Comparison of ENCODE assay signal across 8 cellular contexts in genomic region chr4:77820836-77821561, GRCh38. TPM values are rescaled to one million over a fixed set of nuclear protein-coding genes. Genes with fewer than 3 reads are reported as not detected.
A peak's percentile ranks its signal among the peaks of the same experiment; 100 is the strongest.
DNase-seq lines count a peak whose midpoint lies in the region; ATAC-seq and TF ChIP-seq lines count a peak whose summit lies in the region.

No MANE protein-coding gene starts in this region.

- peak overlapping the region; percentile 90 for H3K27ac ChIP-seq in DND-41 (ENCODE audit: low read length)
- H3K27ac ChIP-seq in body of pancreas = peak overlapping the region; percentile 93 to 100 (median 98)
- H3K27ac ChIP-seq in thoracic aorta = peak overlapping the region; percentile 98 to 100

- H3K79me2 ChIP-seq in DND-41 (ENCODE audit: insufficient read depth, low read length) = peaks cover 50% of the 10 kb centered on the region

- ATAC-seq in DND-41 (ENCODE audit: insufficient read depth, low read depth) = no peak
- no peak for ATAC-seq in body of pancreas
- ATAC-seq in thoracic aorta (ENCODE audit: insufficient number of reproducible peaks, low FRiP score, low read depth) = no peak
- ATAC-seq in HG02798 (IDR thresholded peaks at IDR 0.05; ENCODE audit: poor library complexity, unreplicated experiment) = no peak
- ATAC-seq in GM21825 (IDR thresholded peaks at IDR 0.05; ENCODE audit: unreplicated experiment) = no peak
- ATAC-seq in HG03469 (IDR thresholded peaks at IDR 0.05; ENCODE audit: unreplicated experiment) = no peak

- no peak for TF ChIP-seq POLR2A in body of pancreas (IDR thresholded peaks at IDR 0.05)
- no peak for TF ChIP-seq POLR2A in lower leg skin (IDR thresholded peaks at IDR 0.05)

- intact Hi-C loops in body of pancreas (cut with DNase I) (no loop called here), lower leg skin (cut with DNase I; ENCODE audit: low total_unique reads) (no loop called here)

- H3K4me1 ChIP-seq in DND-41 (ENCODE audit: insufficient read depth, low read length) (peaks cover 38% of the 10 kb centered on the region), body of pancreas (peaks cover 26% of the 10 kb centered on the region), thoracic aorta (ENCODE audit: control insufficient read depth in 1 of 2, low read depth in 2 of 2) (peaks cover 22 to 27% of the 10 kb centered on the region in 2 donors)

- H3K4me2 ChIP-seq in DND-41 (ENCODE audit: insufficient read depth, low read length) = peak overlapping the region; percentile 69

- H2AFZ ChIP-seq in DND-41 (ENCODE audit: low read depth, low read length) = peak overlapping the region; percentile 72

- peaks cover 13% of the 10 kb centered on the region for H4K20me1 ChIP-seq in DND-41 (ENCODE audit: insufficient read depth, low read length)

- H3K4me3 ChIP-seq in DND-41 (ENCODE audit: low read depth in 1 of 2, low read length in 2 of 2) (peak overlapping the region; percentile 84 to 94), body of pancreas (peak overlapping the region; percentile 63 to 74), lower leg skin (ENCODE audit: low read depth, poor library complexity, severe bottlenecking) (peak overlapping the region; percentile 96), thoracic aorta (peak overlapping the region; percentile 100)

- H3K27me3 ChIP-seq in DND-41 (ENCODE audit: insufficient read depth, low read length, poor library complexity) = no peaks in the 10 kb centered on the region
- no peaks in the 10 kb centered on the region for H3K27me3 ChIP-seq in body of pancreas
- no peaks in the 10 kb centered on the region for H3K27me3 ChIP-seq in thoracic aorta (replicated peaks; ENCODE audit: insufficient read depth)

- TF ChIP-seq CTCF in DND-41 (IDR thresholded peaks at IDR 0.05; ENCODE audit: borderline replicate concordance, extremely low read depth, low read length, poor library complexity, severe bottlenecking) (no peak), body of pancreas (IDR thresholded peaks at IDR 0.05) (no peak), lower leg skin (IDR thresholded peaks at IDR 0.05) (no peak), thoracic aorta (IDR thresholded peaks at IDR 0.05) (no peak)

- H3K9ac ChIP-seq in DND-41 (ENCODE audit: low read depth, low read length) = peak overlapping the region; percentile 94

- WGBS in body of pancreas, 2 donors = 3 to 8% methylated on average over 7 of the region's 7 CpGs
- whole genome bisulfite sequencing in lower leg skin, 2 donors = 11 to 16% methylated on average over 7 of the region's 7 CpGs

- H3K36me3 ChIP-seq in DND-41 (ENCODE audit: insufficient read depth, low read length) (peaks cover 3% of the 10 kb centered on the region; the same call in 1 of the 2 replicates), body of pancreas (replicated peaks in 1 of 2; ENCODE audit: insufficient read depth in 1 of 2, low read depth in 2 of 2) (no peaks in the 10 kb centered on the region), thoracic aorta (no peaks in the 10 kb centered on the region)

- DNase-seq in DND-41 (peak; percentile 9), LHCN-M2 (ENCODE audit: low read depth) (peak; percentile 25), body of pancreas (peak in 2 of 4 donors; percentile 16 to 22), lower leg skin (ENCODE audit: low spot score in 2 of 2) (no peak), thoracic aorta (ENCODE audit: low spot score) (no peak)

- H3K9me3 ChIP-seq in DND-41 (ENCODE audit: insufficient read depth, low read length, severe bottlenecking) = no peaks in the 10 kb centered on the region
- H3K9me3 ChIP-seq in body of pancreas = no peaks in the 10 kb centered on the region
- H3K9me3 ChIP-seq in thoracic aorta = no peaks in the 10 kb centered on the region

RNA-seq across cellular contexts. Expression of gene CNOT6L, which starts 1.8 kb away (rescaled TPM):
- total RNA-seq in LHCN-M2 (2014; rRNA removed) = 7.4 and 8.3 TPM in 2 replicates
- 3.5 TPM for polyA plus RNA-seq in LHCN-M2 (2012)
- 10 to 100 TPM; 17.5 to 19.2 TPM for total RNA-seq in body of pancreas
- total RNA-seq in lower leg skin = 10 to 100 TPM; 27.7 to 35.5 (median 33.0) TPM
- total RNA-seq in thoracic aorta = 10 to 100 TPM; 22.9 to 39.9 TPM

RNA-seq across cellular contexts. Expression of gene MRPL1, which starts 41.6 kb away (rescaled TPM):
- 39.4 TPM in 2 replicates for total RNA-seq in LHCN-M2 (2014; rRNA removed)
- polyA plus RNA-seq in LHCN-M2 (2012) = 20.6 TPM
- 10 to 100 TPM; 12.2 to 23.4 TPM for total RNA-seq in body of pancreas
- 10 to 100 TPM; 12.8 to 28.2 (median 17.2) TPM for total RNA-seq in lower leg skin
- total RNA-seq in thoracic aorta = 10 to 100 TPM in 1 of 2 donors, 1 to 10 TPM in 1; 6.1 to 22.5 TPM

Comparison
In these comparisons a context has a peak if more than half of its experiments do, and no peak if none do; other contexts are left out.
1. DNase-seq: peak in DND-41 (single experiment) and LHCN-M2 (single experiment); none in lower leg skin (0 of 2) and thoracic aorta (single experiment).
2. Peak in every context shown above with its lines, with median percentiles within 50 percentile points of each other: H3K27ac ChIP-seq and H3K4me3 ChIP-seq.